In the genomic region with DNA sequence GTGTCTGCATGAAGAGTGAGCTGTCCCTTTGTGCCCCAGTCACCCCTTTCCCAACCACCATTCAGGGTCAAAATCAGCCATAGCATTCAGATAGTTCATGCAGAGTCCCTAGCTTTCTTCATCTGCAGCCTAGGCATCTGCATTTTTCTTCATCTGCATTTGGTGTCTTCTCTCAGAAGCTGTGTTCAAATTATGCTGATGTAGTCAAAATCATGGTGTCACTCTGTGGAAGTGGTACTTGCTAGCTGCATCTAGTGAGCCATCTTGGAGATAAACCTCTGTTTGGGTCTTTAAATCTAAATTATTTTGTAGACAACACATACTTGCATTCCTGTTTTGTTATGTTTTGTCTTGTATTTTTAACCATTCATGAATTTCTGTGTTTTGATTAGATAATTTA, we compare ENCODE assay signal across 34 cellular contexts.
"Had no signal": no experiment of that assay in that cellular context is flagged by ENCODE, and none has a peak within 500 bp of the region (broad histone marks: within the 10 kb centered on the region; RNA-seq: fewer than 3 reads in every experiment).

No MANE protein-coding gene starts in this region.

- H3K36me3 ChIP-seq: adrenal gland, ascending aorta, brain microvascular endothelial cell, breast epithelium, cardiac muscle cell had no signal

- FAIRE-seq: astrocyte, bronchial epithelial cell had no signal

- H3K9me3 ChIP-seq: adrenal gland, ascending aorta, body of pancreas, breast epithelium had no signal

- H3K4me1 ChIP-seq: adrenal gland, ascending aorta, body of pancreas, breast epithelium had no signal

- H3K27ac ChIP-seq: adrenal gland, ascending aorta, body of pancreas, brain microvascular endothelial cell, breast epithelium, cardiac muscle cell had no signal

- ATAC-seq: activated naive CD4-positive, alpha-beta T cell treated with anti-CD3 and anti-CD28 coated beads, Interleukin-2, amount 50 U/mL, for 72 hours; activated naive CD8-positive, alpha-beta T cell treated with anti-CD3 and anti-CD28 coated beads, Interleukin-2, amount 50 U/mL, for 24 hours; activated T-cell treated with anti-CD3 and anti-CD28 coated beads, Interleukin-2, amount 50 U/mL, for 4 hours; activated T-cell treated with anti-CD3 and anti-CD28 coated beads, Interleukin-2, amount 50 U/mL, for 72 hours; activated T-helper 17 cell treated with anti-CD3 and anti-CD28 coated beads, Interleukin-2, amount 50 U/mL, for 72 hours; body of pancreas had no signal

- H3K4me3 ChIP-seq: adrenal gland, ascending aorta, body of pancreas, breast epithelium, cardiac muscle cell had no signal

- H3K27me3 ChIP-seq: adrenal gland, ascending aorta, body of pancreas, brain microvascular endothelial cell, breast epithelium, cardiac muscle cell had no signal

- DNase-seq: activated effector memory CD4-positive, alpha-beta T cell treated with anti-CD3 and anti-CD28 coated beads, Interleukin-2, amount 50 U/mL, for 16 hours; activated effector memory CD4-positive, alpha-beta T cell treated with Interleukin-2 at 50 U/mL for 16 hours; activated gamma-delta T cell; activated gamma-delta T cell treated with Interleukin-2 at 50 U/mL for 16 hours; activated naive CD4-positive, alpha-beta T cell; activated naive CD4-positive, alpha-beta T cell treated with anti-CD3 and anti-CD28 coated beads for 36 hours; activated naive CD4-positive, alpha-beta T cell treated with anti-CD3 and anti-CD28 coated beads, Interleukin-2, amount 10 ng/mL, durations not matched to agents 7 days and 5 days; activated naive CD4-positive, alpha-beta T cell treated with anti-CD3 and anti-CD28 coated beads, Interleukin-2, amount 50 U/mL, for 16 hours; activated naive CD4-positive, alpha-beta T cell treated with Interleukin-2 at 50 U/mL for 16 hours; activated naive CD8-positive, alpha-beta T cell treated with anti-CD3 and anti-CD28 coated beads for 36 hours; activated naive CD8-positive, alpha-beta T cell treated with anti-CD3 and anti-CD28 coated beads, Interleukin-2, amount 10 ng/mL, durations not matched to agents 7 days and 5 days; activated naive CD8-positive, alpha-beta T cell treated with anti-CD3 and anti-CD28 coated beads, Interleukin-2, amount 50 U/mL, for 24 hours; activated T-cell treated with anti-CD3 and anti-CD28 coated beads, Interleukin-2, amount 50 U/mL, for 1 hour; activated T-cell treated with anti-CD3 and anti-CD28 coated beads, Interleukin-2, amount 50 U/mL, for 24 hours; activated T-cell treated with anti-CD3 and anti-CD28 coated beads, Interleukin-2, amount 50 U/mL, for 4 hours; activated T-cell treated with anti-CD3 and anti-CD28 coated beads, Interleukin-2, amount 50 U/mL, for 48 hours; activated T-cell treated with anti-CD3 and anti-CD28 coated beads, Interleukin-2, amount 50 U/mL, for 72 hours; adrenal gland; amniotic stem cell; amygdala; anterior cingulate cortex; aorta; body of pancreas; brain microvascular endothelial cell; caudate nucleus; central memory CD4-positive, alpha-beta T cell; cerebellar nuclear complex had no signal
